ENCODE assay signal across 1 cellular context in the genomic region with DNA sequence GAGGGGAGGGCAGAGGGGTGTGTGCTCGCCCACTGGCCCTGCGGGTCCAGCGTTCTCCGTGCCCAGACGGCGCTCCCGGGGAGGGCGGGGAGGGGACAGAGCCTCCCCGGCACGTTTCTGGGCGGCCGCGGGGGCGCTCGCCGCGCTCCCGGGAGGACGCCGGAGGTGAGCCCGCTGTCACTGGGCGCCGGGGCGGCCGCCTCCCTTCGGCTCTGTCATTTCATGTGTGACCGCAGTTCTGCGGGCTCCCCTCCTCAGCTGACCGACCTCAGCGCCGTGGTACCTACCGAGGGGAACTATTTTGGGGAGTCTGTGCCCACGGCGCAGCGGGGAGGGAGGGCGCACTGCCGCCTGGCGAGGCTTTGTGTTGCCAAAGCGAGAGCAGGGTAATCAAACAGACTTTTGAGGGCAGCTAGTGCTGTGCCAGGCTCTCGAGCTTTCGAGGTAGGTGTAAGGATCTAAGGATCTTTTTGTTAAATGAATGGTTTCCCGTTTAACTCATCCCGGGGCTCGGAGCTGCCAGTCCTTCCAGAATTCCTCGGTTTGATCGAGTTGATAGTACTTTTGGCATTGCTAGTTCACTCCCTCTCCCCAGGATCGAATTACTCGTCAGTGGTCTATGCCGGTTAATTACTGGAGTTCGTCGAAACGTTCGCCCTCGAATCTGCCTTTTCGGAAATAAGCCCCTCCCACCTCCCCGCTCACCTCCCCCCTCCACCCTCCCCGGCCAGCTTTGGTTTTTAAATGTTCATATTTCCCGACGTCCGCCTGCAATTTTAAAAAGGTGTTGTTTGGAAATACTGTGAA.
A peak's percentile ranks its signal among the peaks of the same experiment; 100 is the strongest.
TF ChIP-seq lines count a peak whose summit lies in the region.

No MANE protein-coding gene starts in this region.

TF ChIP-seq in K562, 482 proteins besides CTCF, POLR2A, EP300 and RAD21 (continued from another document and continues in another):
- TF ChIP-seq CXXC5 (CRISPR knock-in tag; IDR thresholded peaks at IDR 0.05): peak; percentile 68; the same call in 1 of the 2 replicates
- TF ChIP-seq, protein P1, sequence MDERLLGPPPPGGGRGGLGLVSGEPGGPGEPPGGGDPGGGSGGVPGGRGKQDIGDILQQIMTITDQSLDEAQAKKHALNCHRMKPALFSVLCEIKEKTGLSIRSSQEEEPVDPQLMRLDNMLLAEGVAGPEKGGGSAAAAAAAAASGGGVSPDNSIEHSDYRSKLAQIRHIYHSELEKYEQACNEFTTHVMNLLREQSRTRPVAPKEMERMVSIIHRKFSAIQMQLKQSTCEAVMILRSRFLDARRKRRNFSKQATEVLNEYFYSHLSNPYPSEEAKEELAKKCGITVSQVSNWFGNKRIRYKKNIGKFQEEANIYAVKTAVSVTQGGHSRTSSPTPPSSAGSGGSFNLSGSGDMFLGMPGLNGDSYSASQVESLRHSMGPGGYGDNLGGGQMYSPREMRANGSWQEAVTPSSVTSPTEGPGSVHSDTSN (CRISPR knock-in tag; IDR thresholded peaks at IDR 0.05; ENCODE audit: low read depth): no peak
- TF ChIP-seq, protein P1 (tag; conservative IDR thresholded peaks at IDR 0.05; ENCODE audit: low read depth): no peak
- no peak for TF ChIP-seq NRF1 (conservative IDR thresholded peaks at IDR 0.05 in 1 of 2, IDR thresholded peaks at IDR 0.05 in 1 of 2)
- no peak for TF ChIP-seq ZNF24 (IDR thresholded peaks at IDR 0.05)
- TF ChIP-seq ERF (CRISPR knock-in tag; IDR thresholded peaks at IDR 0.05): 0 out of 2 replicates have a peak, but pooled peaks have one; percentile 27
- peak; percentile 69; the same call in 1 of the 2 replicates for TF ChIP-seq ZNF589 (CRISPR knock-in tag; IDR thresholded peaks at IDR 0.05; ENCODE audit: low read depth)
- no peak for TF ChIP-seq ZNF507 (tag; conservative IDR thresholded peaks at IDR 0.05)
- peak; percentile 16 for TF ChIP-seq NEUROD1 (IDR thresholded peaks at IDR 0.05; ENCODE audit: borderline replicate concordance, low read depth, low read length, partially characterized antibody)
- peak; percentile 27; the same call in 1 of the 2 replicates for TF ChIP-seq RB1 (IDR thresholded peaks at IDR 0.05; ENCODE audit: low read depth)
- no peak for TF ChIP-seq CAMTA2 (CRISPR knock-in tag; conservative IDR thresholded peaks at IDR 0.05)
- peak in 1 of 2 experiments; percentile 34; a peak in 1 of 4 replicates for TF ChIP-seq HDAC1 (IDR thresholded peaks at IDR 0.05)
- no peak for TF ChIP-seq ZBTB9 (CRISPR knock-in tag; IDR thresholded peaks at IDR 0.05)
- 0 out of 2 replicates have a peak, but pooled peaks have one; percentile 24 for TF ChIP-seq TGIF2 (CRISPR knock-in tag; IDR thresholded peaks at IDR 0.05)
- peak; percentile 84; the same call in 1 of the 2 replicates for TF ChIP-seq ZBTB7A (IDR thresholded peaks at IDR 0.05; ENCODE audit: borderline replicate concordance, control insufficient read depth, low read depth, low read length)
- no peak for TF ChIP-seq KLF6 (CRISPR knock-in tag; IDR thresholded peaks at IDR 0.05; ENCODE audit: borderline replicate concordance)
- no peak for TF ChIP-seq OTX1 (CRISPR knock-in tag; IDR thresholded peaks at IDR 0.05)
- TF ChIP-seq SIN3A (IDR thresholded peaks at IDR 0.05; ENCODE audit: borderline replicate concordance in 2 of 2, control insufficient read depth in 1 of 2, low read depth in 2 of 2, low read length in 2 of 2): peak in 1 of 2 experiments; percentile 82; a peak in 1 of 4 replicates
- TF ChIP-seq, protein P2, sequence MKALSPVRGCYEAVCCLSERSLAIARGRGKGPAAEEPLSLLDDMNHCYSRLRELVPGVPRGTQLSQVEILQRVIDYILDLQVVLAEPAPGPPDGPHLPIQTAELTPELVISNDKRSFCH (CRISPR knock-in tag; IDR thresholded peaks at IDR 0.05): no peak
- TF ChIP-seq, protein P2 (tag; IDR thresholded peaks at IDR 0.05): peak; percentile 61; the same call in 1 of the 2 replicates
- 0 out of 2 replicates have a peak, but pooled peaks have one; percentile 52 for TF ChIP-seq RBM14 (IDR thresholded peaks at IDR 0.05; ENCODE audit: borderline replicate concordance, insufficient read depth, low read depth, low read length)
- TF ChIP-seq NFRKB (IDR thresholded peaks at IDR 0.05; ENCODE audit: low read depth): no peak
- TF ChIP-seq SUPT5H (IDR thresholded peaks at IDR 0.05): no peak
- TF ChIP-seq TFAP4 (CRISPR knock-in tag; IDR thresholded peaks at IDR 0.05; ENCODE audit: borderline replicate concordance): peak; percentile 87
- no peak for TF ChIP-seq BCL6 (CRISPR knock-in tag; IDR thresholded peaks at IDR 0.05)
- TF ChIP-seq RUNX1 (IDR thresholded peaks at IDR 0.05; ENCODE audit: low read depth): no peak
- TF ChIP-seq MYBL2 (IDR thresholded peaks at IDR 0.05; ENCODE audit: low read depth): no peak
- TF ChIP-seq MYBL2 (CRISPR knock-in tag; IDR thresholded peaks at IDR 0.05; ENCODE audit: borderline replicate concordance): no peak
- no peak for TF ChIP-seq BRD4 (IDR thresholded peaks at IDR 0.05)
- no peak for TF ChIP-seq WHSC1 (IDR thresholded peaks at IDR 0.05; ENCODE audit: low read length)
- no peak for TF ChIP-seq POLR3A (IDR thresholded peaks at IDR 0.05; ENCODE audit: borderline replicate concordance, extremely low read depth, insufficient read depth, insufficient read length)
- TF ChIP-seq, protein P3, sequence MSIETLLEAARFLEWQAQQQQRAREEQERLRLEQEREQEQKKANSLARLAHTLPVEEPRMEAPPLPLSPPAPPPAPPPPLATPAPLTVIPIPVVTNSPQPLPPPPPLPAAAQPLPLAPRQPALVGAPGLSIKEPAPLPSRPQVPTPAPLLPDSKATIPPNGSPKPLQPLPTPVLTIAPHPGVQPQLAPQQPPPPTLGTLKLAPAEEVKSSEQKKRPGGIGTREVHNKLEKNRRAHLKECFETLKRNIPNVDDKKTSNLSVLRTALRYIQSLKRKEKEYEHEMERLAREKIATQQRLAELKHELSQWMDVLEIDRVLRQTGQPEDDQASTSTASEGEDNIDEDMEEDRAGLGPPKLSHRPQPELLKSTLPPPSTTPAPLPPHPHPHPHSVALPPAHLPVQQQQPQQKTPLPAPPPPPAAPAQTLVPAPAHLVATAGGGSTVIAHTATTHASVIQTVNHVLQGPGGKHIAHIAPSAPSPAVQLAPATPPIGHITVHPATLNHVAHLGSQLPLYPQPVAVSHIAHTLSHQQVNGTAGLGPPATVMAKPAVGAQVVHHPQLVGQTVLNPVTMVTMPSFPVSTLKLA (conservative IDR thresholded peaks at IDR 0.05): 0 out of 4 replicates have a peak, but pooled peaks of 1 of the 2 experiments have one; percentile 39
- TF ChIP-seq, protein P4, sequence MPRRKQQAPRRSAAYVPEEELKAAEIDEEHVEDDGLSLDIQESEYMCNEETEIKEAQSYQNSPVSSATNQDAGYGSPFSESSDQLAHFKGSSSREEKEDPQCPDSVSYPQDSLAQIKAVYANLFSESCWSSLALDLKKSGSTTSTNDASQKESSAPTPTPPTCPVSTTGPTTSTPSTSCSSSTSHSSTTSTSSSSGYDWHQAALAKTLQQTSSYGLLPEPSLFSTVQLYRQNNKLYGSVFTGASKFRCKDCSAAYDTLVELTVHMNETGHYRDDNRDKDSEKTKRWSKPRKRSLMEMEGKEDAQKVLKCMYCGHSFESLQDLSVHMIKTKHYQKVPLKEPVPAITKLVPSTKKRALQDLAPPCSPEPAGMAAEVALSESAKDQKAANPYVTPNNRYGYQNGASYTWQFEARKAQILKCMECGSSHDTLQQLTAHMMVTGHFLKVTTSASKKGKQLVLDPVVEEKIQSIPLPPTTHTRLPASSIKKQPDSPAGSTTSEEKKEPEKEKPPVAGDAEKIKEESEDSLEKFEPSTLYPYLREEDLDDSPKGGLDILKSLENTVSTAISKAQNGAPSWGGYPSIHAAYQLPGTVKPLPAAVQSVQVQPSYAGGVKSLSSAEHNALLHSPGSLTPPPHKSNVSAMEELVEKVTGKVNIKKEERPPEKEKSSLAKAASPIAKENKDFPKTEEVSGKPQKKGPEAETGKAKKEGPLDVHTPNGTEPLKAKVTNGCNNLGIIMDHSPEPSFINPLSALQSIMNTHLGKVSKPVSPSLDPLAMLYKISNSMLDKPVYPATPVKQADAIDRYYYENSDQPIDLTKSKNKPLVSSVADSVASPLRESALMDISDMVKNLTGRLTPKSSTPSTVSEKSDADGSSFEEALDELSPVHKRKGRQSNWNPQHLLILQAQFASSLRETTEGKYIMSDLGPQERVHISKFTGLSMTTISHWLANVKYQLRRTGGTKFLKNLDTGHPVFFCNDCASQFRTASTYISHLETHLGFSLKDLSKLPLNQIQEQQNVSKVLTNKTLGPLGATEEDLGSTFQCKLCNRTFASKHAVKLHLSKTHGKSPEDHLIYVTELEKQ (CRISPR knock-in tag; IDR thresholded peaks at IDR 0.05): no peak
- TF ChIP-seq MED1 (CRISPR knock-in tag; IDR thresholded peaks at IDR 0.05; ENCODE audit: borderline replicate concordance): no peak
- no peak for TF ChIP-seq ZNF668 (CRISPR knock-in tag; IDR thresholded peaks at IDR 0.05)
- TF ChIP-seq, protein P5, sequence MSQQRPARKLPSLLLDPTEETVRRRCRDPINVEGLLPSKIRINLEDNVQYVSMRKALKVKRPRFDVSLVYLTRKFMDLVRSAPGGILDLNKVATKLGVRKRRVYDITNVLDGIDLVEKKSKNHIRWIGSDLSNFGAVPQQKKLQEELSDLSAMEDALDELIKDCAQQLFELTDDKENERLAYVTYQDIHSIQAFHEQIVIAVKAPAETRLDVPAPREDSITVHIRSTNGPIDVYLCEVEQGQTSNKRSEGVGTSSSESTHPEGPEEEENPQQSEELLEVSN (IDR thresholded peaks at IDR 0.05; ENCODE audit: borderline replicate concordance in 1 of 2, extremely low read depth in 1 of 2, insufficient read depth in 1 of 2, insufficient read length in 1 of 2, low read depth in 1 of 2, low read length in 1 of 2, poor library complexity in 1 of 2, severe bottlenecking in 1 of 2): peak; percentile 15 to 75
- TF ChIP-seq IRF2 (CRISPR knock-in tag; IDR thresholded peaks at IDR 0.05): no peak
- TF ChIP-seq BHLHE40 (IDR thresholded peaks at IDR 0.05; ENCODE audit: low read length): peak; percentile 95
- TF ChIP-seq HOMEZ (CRISPR knock-in tag; IDR thresholded peaks at IDR 0.05): no peak
- no peak for TF ChIP-seq MXD1 (CRISPR knock-in tag; IDR thresholded peaks at IDR 0.05; ENCODE audit: borderline replicate concordance, poor library complexity, severe bottlenecking)
- TF ChIP-seq ZNF408 (CRISPR knock-in tag; IDR thresholded peaks at IDR 0.05; ENCODE audit: low read depth): no peak
- TF ChIP-seq ZBTB17 (CRISPR knock-in tag; IDR thresholded peaks at IDR 0.05): 0 out of 2 replicates have a peak, but pooled peaks have one; percentile 41
- TF ChIP-seq ASH1L (IDR thresholded peaks at IDR 0.05; ENCODE audit: borderline replicate concordance, low read depth, partially characterized antibody): no peak
- no peak for TF ChIP-seq ZNF232 (CRISPR knock-in tag; IDR thresholded peaks at IDR 0.05)
- TF ChIP-seq CBFA2T2 (conservative IDR thresholded peaks at IDR 0.05): no peak
- TF ChIP-seq MAFK (IDR thresholded peaks at IDR 0.05; ENCODE audit: low read length): no peak
- TF ChIP-seq EGR1 (conservative IDR thresholded peaks at IDR 0.05): peak; percentile 44; the same call in 1 of the 2 replicates
